In the genomic region with DNA sequence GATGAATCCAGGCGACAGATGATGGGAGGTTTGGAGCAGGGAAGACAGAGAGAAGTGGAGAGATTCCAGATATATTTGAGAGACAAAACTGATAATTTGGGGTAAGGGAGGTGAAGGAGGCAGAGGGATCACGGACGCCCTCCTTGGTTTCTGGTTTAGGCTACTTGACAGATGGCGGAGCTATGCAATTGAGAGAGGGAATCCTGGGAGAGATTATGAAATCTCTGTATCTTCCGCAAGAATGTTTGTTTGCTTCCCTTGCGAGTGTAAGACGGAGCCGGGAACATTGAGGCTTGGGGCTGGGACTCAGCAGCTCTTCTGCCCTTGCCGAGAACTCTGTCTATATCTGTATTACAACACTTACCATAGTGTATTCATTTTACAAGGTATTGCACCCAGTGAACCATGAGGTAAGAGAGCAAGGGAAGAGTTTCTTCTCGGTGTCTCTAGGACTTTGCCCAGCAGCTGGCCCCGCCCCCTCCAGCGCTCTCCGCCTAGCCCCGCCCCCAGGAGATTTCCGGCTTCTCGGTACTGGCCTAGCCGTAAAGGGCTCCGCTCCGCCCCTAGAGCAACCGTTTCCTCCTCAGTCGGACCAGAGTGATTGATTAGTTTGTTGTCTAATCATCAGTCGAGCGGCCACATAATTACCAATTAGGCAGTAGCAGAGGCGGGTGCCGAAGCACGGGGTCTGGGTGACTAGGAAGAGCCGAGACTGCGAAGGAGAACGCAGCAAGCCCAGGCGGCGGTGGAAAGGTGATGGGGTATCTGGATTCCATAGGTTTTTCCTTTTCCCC, we compare ENCODE assay signal across 8 cellular contexts. TPM values are rescaled to one million over a fixed set of nuclear protein-coding genes. Genes with fewer than 3 reads are reported as not detected.
DNase-seq lines count a peak whose midpoint lies in the region; ATAC-seq and TF ChIP-seq lines count a peak whose summit lies in the region.

A gene with protein sequence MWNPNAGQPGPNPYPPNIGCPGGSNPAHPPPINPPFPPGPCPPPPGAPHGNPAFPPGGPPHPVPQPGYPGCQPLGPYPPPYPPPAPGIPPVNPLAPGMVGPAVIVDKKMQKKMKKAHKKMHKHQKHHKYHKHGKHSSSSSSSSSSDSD (plus strand): TSS at position 695 of the 794 bp plus-strand sequence. CDS start 981 bp downstream, outside the sequence.

- H3K4me3 ChIP-seq in Panc1 (ENCODE audit: low read depth in 2 of 2, low read length in 2 of 2) (peak within 1 kb of the TSS; percentile 79 to 99), esophagus (ENCODE audit: low read depth in 1 of 2, low read length in 2 of 2) (peak within 1 kb of the TSS; percentile 63 to 93), muscle layer of colon (ENCODE audit: low read depth in 1 of 2, low read length in 2 of 2) (peak within 1 kb of the TSS; percentile 96 to 97)

- DNase-seq in DMS53 treated with DMSO at 0.1 percent for 48 hours (lab: John Stamatoyannopoulos, UW; ENCODE audit: unreplicated experiment) (peak; percentile 100), KG1 (lab: John Stamatoyannopoulos, UW) (peak; percentile 71), Panc1 (ENCODE audit: low read depth, low spot score) (peak; percentile 99)
- peak; percentile 99 for DNase-seq in activated T-cell treated with anti-CD3 and anti-CD28 coated beads, Interleukin-2, amount 50 U/mL, for 4 hours
- DNase-seq in stimulated activated CD8-positive, alpha-beta memory T cell treated with anti-CD3 and anti-CD28 coated beads, Interleukin-7, amount 100 ng/mL, for 24 hours (ENCODE audit: low read depth): peak; percentile 97

- H3K9me3 Mint-ChIP-seq in activated T-cell treated with anti-CD3 and anti-CD28 coated beads, Interleukin-2, amount 50 U/mL, for 4 hours: no peaks in the 10 kb centered on the region

- POLR2A ChIA-PET in Panc1 (lab: Charles Lee): interaction anchor here (0.6 kb wide), 1 partner anchor 202 kb away, joined by 3 read pairs; no protein-coding TSS in a partner anchor

- H3K27ac ChIP-seq in Panc1 (ENCODE audit: low read length) (peak within 1 kb of the TSS; percentile 100), esophagus (ENCODE audit: low read depth in 2 of 2, low read length in 1 of 2) (peak within 1 kb of the TSS; percentile 93 to 96), muscle layer of colon (ENCODE audit: low read depth, low read length) (peak within 1 kb of the TSS; percentile 97)

- in situ Hi-C loops in Panc1 (cut with HindIII; ENCODE audit: low pct_unique_long_range_greater_than_20kb, low sequenced_read_pairs): no loop called here

- H3K4me1 Mint-ChIP-seq in activated T-cell treated with anti-CD3 and anti-CD28 coated beads, Interleukin-2, amount 50 U/mL, for 4 hours (ENCODE audit: low read depth): peaks cover 35% of the 10 kb centered on the region

- peaks cover 6% of the 10 kb centered on the region for H3K36me3 ChIP-seq in Panc1 (ENCODE audit: control insufficient read depth, insufficient read depth, low read length)
- H3K36me3 ChIP-seq in esophagus (ENCODE audit: control insufficient read depth in 2 of 2, insufficient read depth in 2 of 2, low read length in 1 of 2): peaks cover 4 to 5% of the 10 kb centered on the region in 2 donors
- peaks cover 12% of the 10 kb centered on the region for H3K36me3 ChIP-seq in muscle layer of colon (ENCODE audit: insufficient read depth, low read length)

- ATAC-seq in GM21723 (IDR thresholded peaks at IDR 0.05; ENCODE audit: unreplicated experiment) (peak; percentile 96), Panc1 (peak; percentile 97)
- ATAC-seq in activated T-cell treated with anti-CD3 and anti-CD28 coated beads, Interleukin-2, amount 50 U/mL, for 4 hours: peak; percentile 98 to 99

- H3K4me1 ChIP-seq in Panc1 (ENCODE audit: control insufficient read depth, insufficient read depth, low read length) (peaks cover 7% of the 10 kb centered on the region), esophagus (ENCODE audit: control insufficient read depth in 2 of 2, insufficient read depth in 2 of 2, low read length in 1 of 2) (peaks cover 0 to 5% of the 10 kb centered on the region in 2 donors), muscle layer of colon (ENCODE audit: insufficient read depth, low read length) (peaks cover 16% of the 10 kb centered on the region)

- H3K9ac ChIP-seq in muscle layer of colon (ENCODE audit: low read length): peak within 1 kb of the TSS; percentile 95

- CTCF ChIA-PET in Panc1 (lab: Charles Lee): interaction anchor here (0.6 to 1.0 kb wide), 2 partner anchors 76 to 89 kb away, joined by 4 to 12 read pairs; no protein-coding TSS in a partner anchor

- H3K4me3 Mint-ChIP-seq in activated T-cell treated with anti-CD3 and anti-CD28 coated beads, Interleukin-2, amount 50 U/mL, for 4 hours: peak within 1 kb of the TSS; percentile 95

- no TSS peak for BruUV-seq in Panc1 (replicated peaks; lab: Mats Ljungman, UMichigan)

- H3K27me3 Mint-ChIP-seq in activated T-cell treated with anti-CD3 and anti-CD28 coated beads, Interleukin-2, amount 50 U/mL, for 4 hours (ENCODE audit: low read depth): no peaks in the 10 kb centered on the region

- intact Hi-C loops in Panc1 (cut with micrococcal nuclease; ENCODE audit: unreplicated experiment): no loop called here

- TF ChIP-seq CTCF in Panc1 (IDR thresholded peaks at IDR 0.05): no peak

- WGBS in esophagus, 2 donors: 1 to 2% methylated on average over 31 of the region's 31 CpGs

- H3K9me3 ChIP-seq in Panc1 (ENCODE audit: control insufficient read depth, insufficient read depth, low read depth, low read length) (no peaks in the 10 kb centered on the region), esophagus (ENCODE audit: control insufficient read depth in 2 of 2, insufficient read depth in 1 of 2, low read depth in 1 of 2, low read length in 1 of 2) (no peaks in the 10 kb centered on the region), muscle layer of colon (ENCODE audit: low read length) (no peaks in the 10 kb centered on the region)

- H3K36me3 Mint-ChIP-seq in activated T-cell treated with anti-CD3 and anti-CD28 coated beads, Interleukin-2, amount 50 U/mL, for 4 hours (ENCODE audit: insufficient read depth): peaks cover 10% of the 10 kb centered on the region

- H3K27me3 ChIP-seq in Panc1 (ENCODE audit: control insufficient read depth, insufficient read depth, low read length): no peaks in the 10 kb centered on the region
- H3K27me3 ChIP-seq in esophagus (ENCODE audit: control insufficient read depth in 1 of 2, insufficient read depth in 2 of 2, low read length in 2 of 2): no peaks in the 10 kb centered on the region
- H3K27me3 ChIP-seq in muscle layer of colon (ENCODE audit: control insufficient read depth in 1 of 2, insufficient read depth in 2 of 2, low read length in 2 of 2): no peaks in the 10 kb centered on the region

RNA-seq across cellular contexts. Expression of the gene that starts here (rescaled TPM):
- 454 TPM for total RNA-seq in Panc1 (2021; ENCODE audit: unreplicated experiment)
- polyA plus RNA-seq in Panc1 (2012; ENCODE audit: insufficient read length): 425 TPM
- 100 to 1,000 TPM; 269 to 284 (median 284) TPM for total RNA-seq in activated T-cell treated with anti-CD3 and anti-CD28 coated beads, Interleukin-2, amount 50 U/mL, for 4 hours
- 100 to 1,000 TPM in 1 of 2 donors, 10 to 100 TPM in 1; 73.8 to 119 TPM for polyA plus RNA-seq in esophagus

Comparison
In these comparisons a context has a peak if more than half of its experiments do, and no peak if none do; other contexts are left out.
1. Peak in every context shown above with its lines: DNase-seq, ATAC-seq, H3K4me3 ChIP-seq and H3K27ac ChIP-seq.